In the genomic region with DNA sequence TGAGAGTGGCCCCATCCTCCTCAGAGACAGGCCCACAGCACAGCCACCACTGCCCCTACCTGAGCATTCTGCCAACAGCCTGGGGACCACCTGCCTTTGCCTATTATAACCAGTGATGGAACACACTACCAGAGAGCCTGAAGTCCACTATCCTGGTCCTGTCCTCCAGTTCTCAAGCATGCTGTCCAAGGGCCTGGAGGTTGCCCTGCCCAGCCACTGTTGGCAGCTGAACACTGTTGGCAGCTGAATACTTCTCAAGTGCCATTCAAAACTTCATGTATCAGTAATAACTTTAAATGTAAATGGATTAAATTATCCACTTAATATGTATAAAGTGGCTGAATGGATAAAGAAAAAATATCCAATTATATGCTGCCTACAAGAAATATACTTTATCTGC, we compare ENCODE assay signal across 31 cellular contexts.
"Had no signal": no experiment of that assay in that cellular context is flagged by ENCODE, and none has a peak within 500 bp of the region (broad histone marks: within the 10 kb centered on the region; RNA-seq: fewer than 3 reads in every experiment).

No MANE protein-coding gene starts in this region.

- H3K27ac Mint-ChIP-seq: activated B cell treated with CpG ODN at 0.5 μM for 24 hours; activated CD4-positive, alpha-beta memory T cell treated with anti-CD3 and anti-CD28 coated beads for 36 hours; activated naive CD4-positive, alpha-beta T cell treated with anti-CD3 and anti-CD28 coated beads for 36 hours; activated naive CD4-positive, alpha-beta T cell treated with anti-CD3 and anti-CD28 coated beads, Interleukin-2, amount 50 U/mL, for 72 hours; activated T-helper 1 cell treated with anti-CD3 and anti-CD28 coated beads, Interleukin-12 subunit alpha, Interleukin-12 subunit beta, Interleukin-2, Interleukin-4 antibody, amounts not matched to agents 30 ng/mL and 10 ng/mL and 1 ng/mL, durations not matched to agents 14 hours and 24 hours and 36 hours had no signal

- H3K9me3 Mint-ChIP-seq: activated T-helper 1 cell treated with anti-CD3 and anti-CD28 coated beads, Interleukin-12 subunit alpha, Interleukin-12 subunit beta, Interleukin-2, Interleukin-4 antibody, amounts not matched to agents 30 ng/mL and 10 ng/mL and 1 ng/mL, durations not matched to agents 14 hours and 24 hours and 36 hours had no signal

- H3K4me3 Mint-ChIP-seq: activated B cell treated with CpG ODN at 0.5 μM for 24 hours; activated CD4-positive, alpha-beta memory T cell treated with anti-CD3 and anti-CD28 coated beads for 36 hours; activated naive CD4-positive, alpha-beta T cell treated with anti-CD3 and anti-CD28 coated beads for 36 hours; activated T-cell treated with anti-CD3 and anti-CD28 coated beads, Interleukin-2, amount 50 U/mL, for 4 hours; activated T-helper 1 cell treated with anti-CD3 and anti-CD28 coated beads, Interleukin-12 subunit alpha, Interleukin-12 subunit beta, Interleukin-2, Interleukin-4 antibody, amounts not matched to agents 30 ng/mL and 10 ng/mL and 1 ng/mL, durations not matched to agents 14 hours and 24 hours and 36 hours had no signal

- H3K27ac ChIP-seq: adrenal gland, body of pancreas, breast epithelium, VCaP had no signal

- H3K4me3 ChIP-seq: adrenal gland, body of pancreas, breast epithelium had no signal

- ATAC-seq: activated naive CD4-positive, alpha-beta T cell treated with anti-CD3 and anti-CD28 coated beads, Interleukin-2, amount 50 U/mL, for 72 hours; activated T-cell treated with anti-CD3 and anti-CD28 coated beads, Interleukin-2, amount 50 U/mL, for 4 hours; body of pancreas; Panc1 had no signal

- H3K36me3 ChIP-seq: adrenal gland, breast epithelium had no signal

- DNase-seq: activated B cell treated with CpG ODN at 0.5 μM for 24 hours; activated CD4-positive, alpha-beta memory T cell treated with anti-CD3 and anti-CD28 coated beads for 36 hours; activated CD4-positive, alpha-beta T cell treated with anti-CD3 and anti-CD28 coated beads for 4 hours; activated CD4-positive, alpha-beta T cell treated with anti-CD3 and anti-CD28 coated beads, Interleukin-2, amount 50 U/mL, for 1 hour; activated CD4-positive, CD25-positive, alpha-beta regulatory T cell treated with anti-CD3 and anti-CD28 coated beads, Interleukin-2, amount 50 U/mL, for 72 hours; activated CD8-positive, alpha-beta memory T cell treated with anti-CD3 and anti-CD28 coated beads, Interleukin-2, amount 50 U/mL, for 4 hours; activated gamma-delta T cell treated with Interleukin-2 at 50 U/mL for 16 hours; activated naive CD4-positive, alpha-beta T cell treated with anti-CD3 and anti-CD28 coated beads for 36 hours; activated T-cell treated with anti-CD3 and anti-CD28 coated beads for 4 hours; activated T-cell treated with anti-CD3 and anti-CD28 coated beads, Interleukin-2, amount 50 U/mL, for 4 hours; adrenal gland; body of pancreas; caudate nucleus; cerebellar nuclear complex; KG1; NCI-H1092 treated with DMSO at 0.1 percent for 48 hours; NCI-H1436 treated with DMSO at 0.1 percent for 48 hours; NCI-H1694 treated with DMSO at 0.1 percent for 48 hours; NCI-H2029; NCI-H345; NCI-H524 treated with DMSO at 0.1 percent for 48 hours; SIG-M5; SW 1271; T-helper 1 cell; T-helper 2 cell; T-helper 9 cell had no signal

- H3K27me3 ChIP-seq: adrenal gland, body of pancreas, breast epithelium had no signal

- H3K36me3 Mint-ChIP-seq: activated CD4-positive, alpha-beta memory T cell treated with anti-CD3 and anti-CD28 coated beads for 36 hours had no signal

- H3K9me3 ChIP-seq: adrenal gland, body of pancreas, breast epithelium had no signal

- H3K4me1 ChIP-seq: adrenal gland, body of pancreas, breast epithelium had no signal

- H3K4me1 Mint-ChIP-seq: activated B cell treated with CpG ODN at 0.5 μM for 24 hours had no signal
